In genomic region chr9:278651-279050, GRCh38 we compare ENCODE assay signal across 10 cellular contexts.
DNase-seq lines count a peak whose midpoint lies in the region; ATAC-seq lines count a peak whose summit lies in the region.
"Had no signal": no experiment of that assay in that cellular context is flagged by ENCODE, and none has a peak within 500 bp of the region (broad histone marks: within the 10 kb centered on the region; RNA-seq: fewer than 3 reads in every experiment).

No MANE protein-coding gene starts in this region.

- peaks cover 34% of the 10 kb centered on the region for H3K36me3 Mint-ChIP-seq in CD4-positive, CD25-positive, alpha-beta regulatory T cell
- peaks cover 32% of the 10 kb centered on the region for H3K36me3 Mint-ChIP-seq in activated CD4-positive, alpha-beta memory T cell treated with anti-CD3 and anti-CD28 coated beads for 36 hours

- CTCF ChIA-PET in activated CD4-positive, alpha-beta memory T cell treated with anti-CD3 and anti-CD28 coated beads for 36 hours (lab: Charles Lee) = interaction anchor here (2.0 kb wide), 1 partner anchor 64 kb away, joined by 6 read pairs; the partner anchor contains the start of gene DOCK8

- DNase-seq in CD4-positive, CD25-positive, alpha-beta regulatory T cell = peak; percentile 30 to 84 (median 42)
- peak; percentile 82 for DNase-seq in activated CD4-positive, alpha-beta memory T cell treated with anti-CD3 and anti-CD28 coated beads for 36 hours
- no peak for DNase-seq in left lobe of liver (ENCODE audit: low spot score)
- no peak for DNase-seq in NCI-H1417 treated with DMSO at 0.1 percent for 48 hours (lab: John Stamatoyannopoulos, UW)
- DNase-seq in GF-D8 (lab: John Stamatoyannopoulos, UW) = no peak
- no peak for DNase-seq in NCI-H526 treated with DMSO at 0.1 percent for 48 hours (lab: John Stamatoyannopoulos, UW)
- no peak for DNase-seq in NCI-H2029 (lab: John Stamatoyannopoulos, UW)
- DNase-seq: NCI-H1092, SIG-M5 had no signal

- no peaks in the 10 kb centered on the region for H3K9me3 Mint-ChIP-seq in CD4-positive, CD25-positive, alpha-beta regulatory T cell
- H3K9me3 Mint-ChIP-seq in activated CD4-positive, alpha-beta memory T cell treated with anti-CD3 and anti-CD28 coated beads for 36 hours = no peaks in the 10 kb centered on the region

- H3K4me1 Mint-ChIP-seq in CD4-positive, CD25-positive, alpha-beta regulatory T cell = peaks cover 21 to 43% (median 38%) of the 10 kb centered on the region in 4 donors
- H3K4me1 Mint-ChIP-seq in activated CD4-positive, alpha-beta memory T cell treated with anti-CD3 and anti-CD28 coated beads for 36 hours (ENCODE audit: low read depth) = peaks cover 40% of the 10 kb centered on the region

- intact Hi-C loops in activated CD4-positive, alpha-beta memory T cell treated with anti-CD3 and anti-CD28 coated beads for 36 hours (cut with micrococcal nuclease) = loop anchor here (10.0 kb wide), 3 partner anchors 166 to 1736 kb away; partner anchors contain the start of gene SMARCA2

- POLR2A ChIA-PET in activated CD4-positive, alpha-beta memory T cell treated with anti-CD3 and anti-CD28 coated beads for 36 hours (lab: Charles Lee) = interaction anchor here (0.7 to 2.1 kb wide), 3 partner anchors 8 to 64 kb away, joined by 6 to 12 read pairs (median 8); partner anchors contain the start of gene DOCK8

- H3K9me3 ChIP-seq in CD4-positive, CD25-positive, alpha-beta regulatory T cell (ENCODE audit: control insufficient read depth in 2 of 2, low read length in 2 of 2) = no peaks in the 10 kb centered on the region

- peaks cover 94% of the 10 kb centered on the region for H3K4me1 ChIP-seq in CD4-positive, CD25-positive, alpha-beta regulatory T cell (ENCODE audit: control insufficient read depth, insufficient read depth, low read length, poor library complexity, severe bottlenecking)

- H3K27me3 ChIP-seq in CD4-positive, CD25-positive, alpha-beta regulatory T cell (ENCODE audit: control insufficient read depth, insufficient read depth, low read length) = no peaks in the 10 kb centered on the region

- peak; percentile 69 to 74 for ATAC-seq in CD4-positive, CD25-positive, alpha-beta regulatory T cell (ENCODE audit: low read depth in 2 of 2)
- peak; percentile 39 for ATAC-seq in GM21786 (IDR thresholded peaks at IDR 0.05; ENCODE audit: unreplicated experiment)
- ATAC-seq in left lobe of liver = peak; percentile 45

- H3K27me3 Mint-ChIP-seq in CD4-positive, CD25-positive, alpha-beta regulatory T cell = no peaks in the 10 kb centered on the region
- no peaks in the 10 kb centered on the region for H3K27me3 Mint-ChIP-seq in activated CD4-positive, alpha-beta memory T cell treated with anti-CD3 and anti-CD28 coated beads for 36 hours

- peak overlapping the region; percentile 82 for H3K4me3 ChIP-seq in CD4-positive, CD25-positive, alpha-beta regulatory T cell (ENCODE audit: low read depth, low read length)

- H3K36me3 ChIP-seq in CD4-positive, CD25-positive, alpha-beta regulatory T cell (ENCODE audit: control insufficient read depth, insufficient read depth, low read length) = peaks cover 22% of the 10 kb centered on the region

- H3K4me3 Mint-ChIP-seq in CD4-positive, CD25-positive, alpha-beta regulatory T cell = no peak overlapping the region
- no peak overlapping the region for H3K4me3 Mint-ChIP-seq in activated CD4-positive, alpha-beta memory T cell treated with anti-CD3 and anti-CD28 coated beads for 36 hours

- H3K27ac Mint-ChIP-seq in CD4-positive, CD25-positive, alpha-beta regulatory T cell = no peak overlapping the region
- H3K27ac Mint-ChIP-seq in activated CD4-positive, alpha-beta memory T cell treated with anti-CD3 and anti-CD28 coated beads for 36 hours = no peak overlapping the region

- peak overlapping the region; percentile 95 for H3K27ac ChIP-seq in CD4-positive, CD25-positive, alpha-beta regulatory T cell (ENCODE audit: insufficient read depth, low read length, poor library complexity, severe bottlenecking)

Comparison
In these comparisons a context has a peak if more than half of its experiments do, and no peak if none do; other contexts are left out.
1. DNase-seq: peak in CD4-positive, CD25-positive, alpha-beta regulatory T cell (3 of 3) and activated CD4-positive, alpha-beta memory T cell treated with anti-CD3 and anti-CD28 coated beads for 36 hours (single experiment); none in left lobe of liver (single experiment), NCI-H1417 treated with DMSO at 0.1 percent for 48 hours (single experiment), GF-D8 (single experiment), NCI-H526 treated with DMSO at 0.1 percent for 48 hours (single experiment) and NCI-H2029 (single experiment).
2. Peak in every context shown above with its lines, with median percentiles within 50 percentile points of each other: ATAC-seq.